Comparison of ENCODE assay signal across 2 cellular contexts in the genomic region with DNA sequence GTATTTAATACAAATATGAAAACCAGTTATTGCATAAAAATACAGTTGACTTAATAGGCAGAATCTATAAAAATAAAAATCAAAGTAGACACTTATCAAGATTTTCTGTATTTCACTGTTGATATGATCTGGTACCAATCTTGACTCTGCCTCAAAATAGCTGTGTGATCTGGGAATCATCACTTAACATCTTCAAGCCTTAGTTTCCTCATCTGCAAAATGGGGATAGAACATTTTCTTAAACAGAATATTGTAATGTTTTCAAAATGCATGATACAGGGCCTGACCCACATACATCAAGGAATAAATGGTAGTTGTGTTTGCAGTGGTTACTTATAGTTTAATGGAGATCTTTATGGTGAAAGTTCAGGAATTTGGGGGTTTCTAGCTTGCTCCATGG. TPM values are rescaled to one million over a fixed set of nuclear protein-coding genes. Genes with fewer than 3 reads are reported as not detected.
"Had no signal": no experiment of that assay in that cellular context is flagged by ENCODE, and none has a peak within 500 bp of the region (broad histone marks: within the 10 kb centered on the region; RNA-seq: fewer than 3 reads in every experiment).

No MANE protein-coding gene starts in this region.

RNA-seq across cellular contexts. Expression of a gene that starts 18.9 kb away (rescaled TPM):
- total RNA-seq: G401, GM12878 had no signal
- polyA plus RNA-seq: GM12878 had no signal

RNA-seq across cellular contexts. Expression of a gene that starts 21.4 kb away (rescaled TPM):
- total RNA-seq: G401 had no signal
- polyA plus RNA-seq: GM12878 had no signal

RNA-seq across cellular contexts. Expression of a gene that starts 58.4 kb away (rescaled TPM):
- total RNA-seq: G401, GM12878 had no signal
- polyA plus RNA-seq: GM12878 had no signal
